In the genomic region with DNA sequence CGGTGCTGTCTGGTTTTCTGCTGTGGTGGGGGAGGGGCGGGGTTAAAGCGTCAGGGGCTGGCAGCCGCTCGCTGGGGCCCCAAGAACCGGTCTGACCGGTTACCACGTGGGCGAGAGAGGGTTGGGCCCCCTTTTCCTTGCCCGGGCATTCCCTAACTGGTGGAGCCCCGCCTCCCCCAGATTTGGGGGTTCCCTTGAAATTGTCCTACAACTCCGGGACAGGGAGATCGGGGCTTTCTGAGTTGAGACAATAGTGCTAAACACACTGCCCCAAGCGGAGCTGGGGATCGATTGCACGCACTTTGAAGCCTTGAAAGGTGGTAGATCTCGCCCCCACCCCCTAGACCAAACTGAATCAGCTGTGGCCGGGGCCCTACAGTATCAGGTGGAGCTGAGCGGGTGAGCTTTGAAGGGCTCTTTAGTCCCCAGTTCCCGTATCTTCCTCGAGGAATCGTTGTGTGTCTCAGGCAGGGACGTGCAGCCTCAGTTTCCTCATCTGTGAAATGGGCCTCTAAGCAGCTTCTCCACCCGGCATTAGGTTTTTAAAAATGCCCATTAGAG, we compare ENCODE assay signal across 8 cellular contexts. TPM values are rescaled to one million over a fixed set of nuclear protein-coding genes. Genes with fewer than 3 reads are reported as not detected.
DNase-seq lines count a peak whose midpoint lies in the region; ATAC-seq and TF ChIP-seq lines count a peak whose summit lies in the region.

No MANE protein-coding gene starts in this region.

- H3K4me3 ChIP-seq in OCI-LY7 (ENCODE audit: low read depth, low read length, poor library complexity, severe bottlenecking) = peak overlapping the region; percentile 97
- H3K4me3 ChIP-seq in tibial artery = peak overlapping the region; percentile 94 to 98

- H3K4me3 Mint-ChIP-seq in activated T-cell treated with anti-CD3 and anti-CD28 coated beads, Interleukin-2, amount 50 U/mL, for 72 hours = peak overlapping the region; percentile 89 to 99
- H3K4me3 Mint-ChIP-seq in neural crest cell = peak overlapping the region; percentile 92

- H3K9me3 Mint-ChIP-seq in activated T-cell treated with anti-CD3 and anti-CD28 coated beads, Interleukin-2, amount 50 U/mL, for 72 hours = no peaks in the 10 kb centered on the region
- no peaks in the 10 kb centered on the region for H3K9me3 Mint-ChIP-seq in neural crest cell

- no peak overlapping the region for H2AFZ ChIP-seq in OCI-LY7 (ENCODE audit: low read length)

- POLR2A ChIA-PET in OCI-LY7 (lab: Charles Lee) = interaction anchor here (0.6 to 0.7 kb wide), 3 partner anchors 55 to 265 kb away, joined by 3 to 6 read pairs (median 3); no protein-coding TSS in a partner anchor

- no peaks in the 10 kb centered on the region for H3K9me2 ChIP-seq in OCI-LY7 (ENCODE audit: insufficient read depth, low read length)

- peaks cover 47% of the 10 kb centered on the region for H3K4me1 Mint-ChIP-seq in activated T-cell treated with anti-CD3 and anti-CD28 coated beads, Interleukin-2, amount 50 U/mL, for 72 hours (ENCODE audit: low read depth)
- H3K4me1 Mint-ChIP-seq in neural crest cell = peaks cover 57% of the 10 kb centered on the region

- H3K4me1 ChIP-seq in OCI-LY7 (ENCODE audit: insufficient read depth, low read length, poor library complexity, severe bottlenecking) (peaks cover 46% of the 10 kb centered on the region), tibial artery (peaks cover 0 to 18% (median 16%) of the 10 kb centered on the region in 4 donors)

- intact Hi-C loops in OCI-LY7 (cut with micrococcal nuclease; ENCODE audit: unreplicated experiment) (loop anchor here (2.0 kb wide), 1 partner anchor 40 kb away; no protein-coding TSS in a partner anchor), tibial artery (cut with DNase I; ENCODE audit: low total_unique reads) (loop anchor here (10.0 kb wide), 1 partner anchor 690 kb away; no protein-coding TSS in a partner anchor)

- peak overlapping the region; percentile 98 for H3K27ac Mint-ChIP-seq in activated T-cell treated with anti-CD3 and anti-CD28 coated beads, Interleukin-2, amount 50 U/mL, for 72 hours
- peak overlapping the region; percentile 90 for H3K27ac Mint-ChIP-seq in neural crest cell (ENCODE audit: unreplicated experiment)

- H3K79me2 ChIP-seq in OCI-LY7 (ENCODE audit: insufficient read depth, low read depth, low read length) = peaks cover 50% of the 10 kb centered on the region

- H3K9me3 ChIP-seq in OCI-LY7 (ENCODE audit: low read length) = no peaks in the 10 kb centered on the region
- no peaks in the 10 kb centered on the region for H3K9me3 ChIP-seq in tibial artery

- H3K4me2 ChIP-seq in OCI-LY7 (ENCODE audit: low read length) = peak overlapping the region; percentile 96

- CTCF ChIA-PET in OCI-LY7 (lab: Charles Lee; ENCODE audit: unreplicated experiment) = no interaction called here

- peak; percentile 41 for TF ChIP-seq CTCF in GM20000 (IDR thresholded peaks at IDR 0.05; ENCODE audit: extremely low read depth, missing control alignments)
- peak; percentile 75 for TF ChIP-seq CTCF in OCI-LY7 (conservative IDR thresholded peaks at IDR 0.05; ENCODE audit: low read length)
- TF ChIP-seq CTCF in neural crest cell (conservative IDR thresholded peaks at IDR 0.05) = peak; percentile 41
- no peak for TF ChIP-seq CTCF in tibial artery (IDR thresholded peaks at IDR 0.05)

- H3K27ac ChIP-seq in OCI-LY7 (ENCODE audit: low read depth, low read length, poor library complexity, severe bottlenecking) (peak overlapping the region; percentile 100), tibial artery (peak overlapping the region; percentile 99)

- peaks cover 23% of the 10 kb centered on the region for H3K36me3 ChIP-seq in OCI-LY7 (ENCODE audit: insufficient read depth, low read length)
- H3K36me3 ChIP-seq in tibial artery = no peaks in the 10 kb centered on the region

- H4K20me1 ChIP-seq in OCI-LY7 (ENCODE audit: insufficient read depth, low read length) = 0 out of 2 replicates have a peak, but pooled peaks cover 5% of the 10 kb centered on the region

- H3K27me3 Mint-ChIP-seq in activated T-cell treated with anti-CD3 and anti-CD28 coated beads, Interleukin-2, amount 50 U/mL, for 72 hours (ENCODE audit: low read depth) = no peaks in the 10 kb centered on the region
- peaks cover 12% of the 10 kb centered on the region for H3K27me3 Mint-ChIP-seq in neural crest cell (ENCODE audit: low read depth)

- peaks cover 13 to 19% of the 10 kb centered on the region in 2 donors for H3K36me3 Mint-ChIP-seq in activated T-cell treated with anti-CD3 and anti-CD28 coated beads, Interleukin-2, amount 50 U/mL, for 72 hours (ENCODE audit: insufficient read depth in 2 of 2)
- H3K36me3 Mint-ChIP-seq in neural crest cell (ENCODE audit: low read depth) = peaks cover 4% of the 10 kb centered on the region

- peak; percentile 14 for DNase-seq in AG08395 (ENCODE audit: low spot score)
- DNase-seq in GM20000 (ENCODE audit: low spot score) = peak; percentile 76
- DNase-seq in OCI-LY7 (ENCODE audit: low spot score) = peak; percentile 87
- peak; percentile 87 to 90 for DNase-seq in activated T-cell treated with anti-CD3 and anti-CD28 coated beads, Interleukin-2, amount 50 U/mL, for 72 hours
- DNase-seq in fibroblast of gingiva (ENCODE audit: low read depth) = peak; percentile 60
- peak; percentile 50 for DNase-seq in neural crest cell (ENCODE audit: low read depth, low spot score)
- peak; percentile 72 to 86 for DNase-seq in tibial artery

- no TSS peak for BruUV-seq in OCI-LY7 (replicated peaks; lab: Mats Ljungman, UMichigan)

- no peaks in the 10 kb centered on the region for H3K27me3 ChIP-seq in tibial artery

- ATAC-seq in activated T-cell treated with anti-CD3 and anti-CD28 coated beads, Interleukin-2, amount 50 U/mL, for 72 hours (replicated peaks in 1 of 2) = peak; percentile 30 to 46
- ATAC-seq in HG02884 (IDR thresholded peaks at IDR 0.05; ENCODE audit: unreplicated experiment) = no peak

RNA-seq across cellular contexts. Expression of a gene that starts 4.8 kb away (rescaled TPM):
- total RNA-seq in OCI-LY7 (2014; rRNA removed; shearing (Covaris generic)) = 61.6 and 64.3 TPM in 2 replicates
- total RNA-seq in OCI-LY7 (2022) = 79.5 and 89.0 TPM in 2 replicates
- total RNA-seq in activated T-cell treated with anti-CD3 and anti-CD28 coated beads, Interleukin-2, amount 50 U/mL, for 72 hours = 100 to 1,000 TPM; 168 to 184 TPM
- 72.5 and 80.3 TPM in 2 replicates for total RNA-seq in neural crest cell

RNA-seq across cellular contexts. Expression of a gene that starts 4.8 kb away (rescaled TPM):
- total RNA-seq in OCI-LY7 (2014; rRNA removed; shearing (Covaris generic)) = 67.8 and 91.7 TPM in 2 replicates
- total RNA-seq in OCI-LY7 (2022) (41.6 and 45.4 TPM in 2 replicates), neural crest cell (60.6 and 60.7 TPM in 2 replicates)
- total RNA-seq in activated T-cell treated with anti-CD3 and anti-CD28 coated beads, Interleukin-2, amount 50 U/mL, for 72 hours = 10 to 100 TPM; 73.9 to 89.9 TPM

RNA-seq across cellular contexts. Expression of a gene that starts 36.9 kb away (rescaled TPM):
- 46.5 and 56.3 TPM in 2 replicates for total RNA-seq in OCI-LY7 (2014; rRNA removed; shearing (Covaris generic))
- total RNA-seq in OCI-LY7 (2022) (40.4 and 52.9 TPM in 2 replicates), neural crest cell (88.3 and 99.4 TPM in 2 replicates)
- 10 to 100 TPM; 53.6 to 76.0 TPM for total RNA-seq in activated T-cell treated with anti-CD3 and anti-CD28 coated beads, Interleukin-2, amount 50 U/mL, for 72 hours

RNA-seq across cellular contexts. Expression of a gene that starts 38.5 kb away (rescaled TPM):
- total RNA-seq in OCI-LY7 (2014; rRNA removed; shearing (Covaris generic)) = 39.2 and 56.8 TPM in 2 replicates
- total RNA-seq in OCI-LY7 (2022) (38.2 and 50.4 TPM in 2 replicates), neural crest cell (57.1 and 58.2 TPM in 2 replicates)
- total RNA-seq in activated T-cell treated with anti-CD3 and anti-CD28 coated beads, Interleukin-2, amount 50 U/mL, for 72 hours = 10 to 100 TPM; 41.0 to 46.0 TPM

RNA-seq across cellular contexts. Expression of a gene that starts 52.3 kb away (rescaled TPM):
- total RNA-seq in OCI-LY7 (2014; rRNA removed; shearing (Covaris generic)) = 66.8 and 75.5 TPM in 2 replicates
- 70.4 and 72.5 TPM in 2 replicates for total RNA-seq in OCI-LY7 (2022)
- 1 to 10 TPM; 4.8 to 6.3 TPM for total RNA-seq in activated T-cell treated with anti-CD3 and anti-CD28 coated beads, Interleukin-2, amount 50 U/mL, for 72 hours
- total RNA-seq in neural crest cell = 0.30 and 0.45 TPM in 2 replicates

Comparison
In these comparisons a context has a peak if more than half of its experiments do, and no peak if none do; other contexts are left out.
1. DNase-seq: peak in every context shown above with its lines; median percentile 88 in activated T-cell treated with anti-CD3 and anti-CD28 coated beads, Interleukin-2, amount 50 U/mL, for 72 hours; 87 in OCI-LY7; 79 in tibial artery; 76 in GM20000; 60 in fibroblast of gingiva; 50 in neural crest cell; 14 in AG08395.
2. CTCF ChIP-seq: peak in GM20000 (single experiment), OCI-LY7 (single experiment) and neural crest cell (single experiment); none in tibial artery (0 of 2).